Comparison of ENCODE assay signal across 8 cellular contexts in genomic region chr2:241701155-241701404, GRCh38. TPM values are rescaled to one million over a fixed set of nuclear protein-coding genes. Genes with fewer than 3 reads are reported as not detected.
DNase-seq lines count a peak whose midpoint lies in the region; ATAC-seq and TF ChIP-seq lines count a peak whose summit lies in the region.

No MANE protein-coding gene starts in this region.

- POLR2A ChIA-PET in activated CD8-positive, alpha-beta T cell treated with anti-CD3 and anti-CD28 coated beads for 36 hours (lab: Charles Lee), result interaction anchor here (0.6 to 8.2 kb wide), 12 partner anchors 8 to 597 kb away, joined by 3 to 77 read pairs (median 5); partner anchors contain the start of genes D2HGDH, DTYMK, HDLBP and SEPTIN2

- peaks cover 10% of the 10 kb centered on the region for H3K4me1 Mint-ChIP-seq in Calu3 (ENCODE audit: low read depth, unreplicated experiment)
- peaks cover 35% of the 10 kb centered on the region for H3K4me1 Mint-ChIP-seq in activated CD8-positive, alpha-beta T cell treated with anti-CD3 and anti-CD28 coated beads for 36 hours (ENCODE audit: low read depth)

- no peaks in the 10 kb centered on the region for H3K27me3 ChIP-seq in HL-60 (ENCODE audit: insufficient read depth, poor library complexity, severe bottlenecking)
- H3K27me3 ChIP-seq in iPS-15b (ENCODE audit: control insufficient read depth, insufficient read depth, low read length), result no peaks in the 10 kb centered on the region
- no peaks in the 10 kb centered on the region for H3K27me3 ChIP-seq in subcutaneous abdominal adipose tissue (ENCODE audit: control insufficient read depth in 5 of 5, insufficient read depth in 4 of 5, low read length in 5 of 5)

- H3K27ac ChIP-seq in HL-60 (replicated peaks), result peak overlapping the region; percentile 99
- H3K27ac ChIP-seq in subcutaneous abdominal adipose tissue (ENCODE audit: low read depth, low read length), result peak overlapping the region; percentile 67

- no peaks in the 10 kb centered on the region for H3K9me3 ChIP-seq in iPS-15b (ENCODE audit: control insufficient read depth, insufficient read depth, low read length)
- H3K9me3 ChIP-seq in subcutaneous abdominal adipose tissue (ENCODE audit: control insufficient read depth in 5 of 5, low read length in 5 of 5), result no peaks in the 10 kb centered on the region

- H3K4me1 ChIP-seq in iPS-15b (ENCODE audit: control insufficient read depth, insufficient read depth, low read length) (peaks cover 3% of the 10 kb centered on the region), subcutaneous abdominal adipose tissue (ENCODE audit: control insufficient read depth in 5 of 5, insufficient read depth in 5 of 5, low read length in 5 of 5) (peaks cover 5 to 22% (median 15%) of the 10 kb centered on the region in 5 donors)

- TF ChIP-seq CTCF in Calu3 (IDR thresholded peaks at IDR 0.05; ENCODE audit: unreplicated experiment) (no peak), HL-60 (IDR thresholded peaks at IDR 0.05; ENCODE audit: insufficient read depth, low read length) (peak; percentile 25)
- peak; percentile 56 for TF ChIP-seq CTCF in activated CD8-positive, alpha-beta T cell treated with anti-CD3 and anti-CD28 coated beads for 36 hours (IDR thresholded peaks at IDR 0.05)

- H3K9ac ChIP-seq in iPS-15b (ENCODE audit: low read depth, low read length) (peak overlapping the region; percentile 79), subcutaneous abdominal adipose tissue (ENCODE audit: low read length in 5 of 5) (peak overlapping the region in 3 of 5 donors; percentile 69 to 79 (median 70))

- CTCF ChIA-PET in Calu3 (lab: Charles Lee), result no interaction called here
- CTCF ChIA-PET in activated CD8-positive, alpha-beta T cell treated with anti-CD3 and anti-CD28 coated beads for 36 hours (lab: Charles Lee), result interaction anchor here (1.0 to 3.2 kb wide), 6 partner anchors 32 to 387 kb away, joined by 3 to 19 read pairs (median 3); no protein-coding TSS in a partner anchor

- H3K36me3 ChIP-seq in iPS-15b (ENCODE audit: control insufficient read depth, insufficient read depth, low read length), result peaks cover 12% of the 10 kb centered on the region
- peaks cover 0 to 12% (median 9%) of the 10 kb centered on the region in 5 donors for H3K36me3 ChIP-seq in subcutaneous abdominal adipose tissue (ENCODE audit: control insufficient read depth in 5 of 5, insufficient read depth in 5 of 5, low read length in 5 of 5)

- H3K4me3 Mint-ChIP-seq in Calu3 (ENCODE audit: low read depth, unreplicated experiment), result peak overlapping the region; percentile 90
- H3K4me3 Mint-ChIP-seq in activated CD8-positive, alpha-beta T cell treated with anti-CD3 and anti-CD28 coated beads for 36 hours, result peak overlapping the region; percentile 76

- H3K27me3 Mint-ChIP-seq in Calu3 (ENCODE audit: unreplicated experiment), result no peaks in the 10 kb centered on the region
- no peaks in the 10 kb centered on the region for H3K27me3 Mint-ChIP-seq in activated CD8-positive, alpha-beta T cell treated with anti-CD3 and anti-CD28 coated beads for 36 hours

- peaks cover 2% of the 10 kb centered on the region for H3K9me3 Mint-ChIP-seq in Calu3 (ENCODE audit: low read depth, unreplicated experiment)
- H3K9me3 Mint-ChIP-seq in activated CD8-positive, alpha-beta T cell treated with anti-CD3 and anti-CD28 coated beads for 36 hours, result peaks cover 2% of the 10 kb centered on the region

- H3K27ac Mint-ChIP-seq in Calu3 (ENCODE audit: unreplicated experiment), result peak overlapping the region; percentile 93
- peak overlapping the region; percentile 93 for H3K27ac Mint-ChIP-seq in activated CD8-positive, alpha-beta T cell treated with anti-CD3 and anti-CD28 coated beads for 36 hours

- H3K36me3 Mint-ChIP-seq in Calu3 (ENCODE audit: insufficient read depth, unreplicated experiment), result peaks cover 73% of the 10 kb centered on the region
- peaks cover 29% of the 10 kb centered on the region for H3K36me3 Mint-ChIP-seq in activated CD8-positive, alpha-beta T cell treated with anti-CD3 and anti-CD28 coated beads for 36 hours (ENCODE audit: low read depth)

- DNase-seq in Calu3 (no peak), HL-60 (ENCODE audit: low read depth in 1 of 2, low spot score in 1 of 2) (peak in 1 of 2 experiments; percentile 96), kidney glomerular epithelial cell (lab: John Stamatoyannopoulos, UW) (no peak), UCSD-AML1 (lab: John Stamatoyannopoulos, UW; ENCODE audit: unreplicated experiment) (no peak), A172 (ENCODE audit: low spot score) (no peak)
- DNase-seq in activated CD8-positive, alpha-beta T cell treated with anti-CD3 and anti-CD28 coated beads for 36 hours, result no peak

- BruUV-seq in Calu3 (replicated peaks; lab: Mats Ljungman, UMichigan), result no TSS peak

- intact Hi-C loops in Calu3 (cut with micrococcal nuclease; ENCODE audit: unreplicated experiment), result no loop called here
- intact Hi-C loops in activated CD8-positive, alpha-beta T cell treated with anti-CD3 and anti-CD28 coated beads for 36 hours (cut with micrococcal nuclease), result no loop called here

- H3K4me3 ChIP-seq in HL-60 (replicated peaks; ENCODE audit: insufficient read depth, low read length) (peak overlapping the region; percentile 75), iPS-15b (ENCODE audit: low read depth, low read length) (peak overlapping the region; percentile 74), subcutaneous abdominal adipose tissue (ENCODE audit: low read depth in 1 of 5, low read length in 5 of 5) (peak overlapping the region in 4 of 5 donors; percentile 60 to 77 (median 74))

- no peak for ATAC-seq in activated CD8-positive, alpha-beta T cell treated with anti-CD3 and anti-CD28 coated beads for 36 hours

RNA-seq across cellular contexts. Expression of gene ING5, which starts 0.8 kb away (rescaled TPM):
- total RNA-seq in Calu3 (2022), result 29.3 and 35.1 TPM in 2 replicates
- total RNA-seq in activated CD8-positive, alpha-beta T cell treated with anti-CD3 and anti-CD28 coated beads for 36 hours, result 10 to 100 TPM; 37.7 to 41.3 TPM
- total RNA-seq in A172 (2014; rRNA removed; shearing (Covaris generic)), result 12.8 and 14.5 TPM in 2 replicates

RNA-seq across cellular contexts. Expression of gene DTYMK, which starts 14.5 kb away (rescaled TPM):
- total RNA-seq in Calu3 (2022), result 67.6 and 80.7 TPM in 2 replicates
- 10 to 100 TPM; 87.1 to 91.9 TPM for total RNA-seq in activated CD8-positive, alpha-beta T cell treated with anti-CD3 and anti-CD28 coated beads for 36 hours
- total RNA-seq in A172 (2014; rRNA removed; shearing (Covaris generic)), result 136 and 156 TPM in 2 replicates

RNA-seq across cellular contexts. Expression of gene D2HGDH, which starts 33.4 kb away (rescaled TPM):
- 51.1 and 53.3 TPM in 2 replicates for total RNA-seq in Calu3 (2022)
- total RNA-seq in activated CD8-positive, alpha-beta T cell treated with anti-CD3 and anti-CD28 coated beads for 36 hours, result 10 to 100 TPM; 39.4 to 42.6 TPM
- total RNA-seq in A172 (2014; rRNA removed; shearing (Covaris generic)), result 12.6 and 14.6 TPM in 2 replicates
